ENCODE assay signal across 16 cellular contexts in the genomic region with DNA sequence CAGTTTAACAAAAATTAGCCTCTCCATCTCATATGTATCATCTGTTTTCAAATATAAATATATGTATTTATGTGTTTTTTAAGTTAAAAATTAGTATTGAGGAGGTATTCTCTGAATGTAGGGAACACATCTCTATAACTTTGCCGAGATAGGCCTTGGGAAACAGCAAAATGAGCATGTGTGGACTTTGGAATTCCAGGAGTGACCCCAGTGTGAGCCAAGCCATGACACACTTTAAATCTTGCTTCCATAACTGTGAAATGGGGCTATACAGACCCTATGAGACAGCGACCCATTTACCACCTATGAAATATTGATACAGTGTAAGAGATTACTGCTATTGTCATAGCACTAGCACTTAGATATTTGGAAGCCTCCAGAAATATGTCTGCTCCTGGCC. TPM values are rescaled to one million over a fixed set of nuclear protein-coding genes. Genes with fewer than 3 reads are reported as not detected.
A peak's percentile ranks its signal among the peaks of the same experiment; 100 is the strongest.
DNase-seq lines count a peak whose midpoint lies in the region; ATAC-seq and TF ChIP-seq lines count a peak whose summit lies in the region.
"Had no signal": no experiment of that assay in that cellular context is flagged by ENCODE, and none has a peak within 500 bp of the region (broad histone marks: within the 10 kb centered on the region; RNA-seq: fewer than 3 reads in every experiment).

No MANE protein-coding gene starts in this region.

- H3K14ac ChIP-seq in H9 (ENCODE audit: insufficient read depth, low read length) = no peak overlapping the region

- peak; percentile 34 for DNase-seq in GM23338 (ENCODE audit: low spot score)
- no peak for DNase-seq in endodermal cell
- DNase-seq in myocyte (ENCODE audit: low read depth) = peak; percentile 15
- DNase-seq in right cardiac atrium = no peak
- DNase-seq in H9 = no peak
- DNase-seq: Calu3; CD4-positive, alpha-beta T cell; DMS 273 treated with DMSO at 0.1 percent for 48 hours; IMR-90; KG1 had no signal

- intact Hi-C loops in right cardiac atrium (cut with DNase I) = no loop called here

- no peak overlapping the region for H2AK5ac ChIP-seq in H9 (ENCODE audit: insufficient read length, low read length)

- H3K27me3 ChIP-seq in GM23338 (ENCODE audit: insufficient read depth) = no peaks in the 10 kb centered on the region
- H3K27me3 ChIP-seq in endodermal cell (ENCODE audit: control insufficient read depth, insufficient read depth, low read length, poor library complexity, severe bottlenecking) = no peaks in the 10 kb centered on the region
- H3K27me3 ChIP-seq in right cardiac atrium (ENCODE audit: control insufficient read depth, insufficient read depth) = no peaks in the 10 kb centered on the region
- no peaks in the 10 kb centered on the region for H3K27me3 ChIP-seq in H9 (ENCODE audit: insufficient read depth, low read length)

- H4K8ac ChIP-seq in H9 (replicated peaks; ENCODE audit: insufficient read length, low read depth, low read length) = no peak overlapping the region

- peaks cover 12% of the 10 kb centered on the region for H3K4me1 Mint-ChIP-seq in GM23338
- H3K4me1 Mint-ChIP-seq in endodermal cell = peaks cover 5% of the 10 kb centered on the region
- peaks cover 14 to 16% of the 10 kb centered on the region in 2 experiments for H3K4me1 Mint-ChIP-seq in H9

- H3K4me3 ChIP-seq in GM23338 = no peak overlapping the region
- no peak overlapping the region for H3K4me3 ChIP-seq in endodermal cell (ENCODE audit: low read length)
- no peak overlapping the region for H3K4me3 ChIP-seq in right cardiac atrium (ENCODE audit: low read length)
- H3K4me3 ChIP-seq: BLaER1 treated with 17β-estradiol and CSF1 and Interleukin-3, amounts not matched to agents 10 nM and 100 nM had no signal

- no peak overlapping the region for H4K5ac ChIP-seq in H9 (ENCODE audit: insufficient read length, low read depth, low read length)

- H3K4me3 Mint-ChIP-seq in GM23338 (no peak overlapping the region), endodermal cell (no peak overlapping the region), H9 (no peak overlapping the region)
- H3K4me3 Mint-ChIP-seq: CD4-positive, alpha-beta T cell had no signal

- H2BK15ac ChIP-seq in H9 (ENCODE audit: low read depth, low read length) = no peak overlapping the region

- H3T11ph ChIP-seq in H9 (ENCODE audit: low read length) = no peak overlapping the region

- H3K9me3 ChIP-seq in endodermal cell (ENCODE audit: control insufficient read depth, low read length) = no peaks in the 10 kb centered on the region
- no peaks in the 10 kb centered on the region for H3K9me3 ChIP-seq in right cardiac atrium (ENCODE audit: control insufficient read depth, low read length)
- H3K9me3 ChIP-seq in H9 (ENCODE audit: control insufficient read depth, low read depth, low read length) = peaks cover 4% of the 10 kb centered on the region

- H3K23ac ChIP-seq in H9 (ENCODE audit: insufficient read length, low read depth, low read length) = no peak overlapping the region

- H3K79me2 ChIP-seq in GM23338 (replicated peaks; ENCODE audit: insufficient read depth) (no peaks in the 10 kb centered on the region), H9 (ENCODE audit: insufficient read depth, low read length) (no peaks in the 10 kb centered on the region)

- no peaks in the 10 kb centered on the region for H3K9me2 ChIP-seq in GM23338 (ENCODE audit: insufficient read depth)

- no peaks in the 10 kb centered on the region for H3K36me3 ChIP-seq in GM23338 (ENCODE audit: insufficient read depth)
- H3K36me3 ChIP-seq in endodermal cell (ENCODE audit: control insufficient read depth, insufficient read depth, low read length) = no peaks in the 10 kb centered on the region
- H3K36me3 ChIP-seq: BLaER1 treated with 17β-estradiol and CSF1 and Interleukin-3, amounts not matched to agents 10 nM and 100 nM had no signal

- no peak overlapping the region for H2BK5ac ChIP-seq in H9 (ENCODE audit: insufficient read length, low read length)

- TF ChIP-seq CTCF in GM23338 (conservative IDR thresholded peaks at IDR 0.05; ENCODE audit: low read depth in 2 of 2) = no peak
- TF ChIP-seq CTCF in endodermal cell (conservative IDR thresholded peaks at IDR 0.05) = no peak
- no peak for TF ChIP-seq CTCF in H9 (conservative IDR thresholded peaks at IDR 0.05)

- no peak overlapping the region for H2BK120ac ChIP-seq in H9 (ENCODE audit: low read depth, low read length, poor library complexity, severe bottlenecking)

- no peaks in the 10 kb centered on the region for H3K27me3 Mint-ChIP-seq in GM23338 (ENCODE audit: insufficient read depth, low read depth, poor library complexity)
- H3K27me3 Mint-ChIP-seq in endodermal cell (ENCODE audit: insufficient read depth) = no peaks in the 10 kb centered on the region
- no peaks in the 10 kb centered on the region for H3K27me3 Mint-ChIP-seq in H9 (ENCODE audit: low read depth)
- H3K27me3 Mint-ChIP-seq: CD4-positive, alpha-beta T cell had no signal

- no peak overlapping the region for H4K91ac ChIP-seq in H9 (ENCODE audit: insufficient read length, low read depth, low read length)

- H3K79me1 ChIP-seq in H9 (ENCODE audit: insufficient read depth, low read depth, low read length, poor library complexity, severe bottlenecking) = no peaks in the 10 kb centered on the region

- WGBS in endodermal cell (ENCODE audit: insufficient coverage in 1 of 2, insufficient read length in 1 of 2), 2 experiments = 86% methylated on average over 1 of the region's 2 CpGs; no CpG with 5 or more reads in 1 of the 2 experiments
- 87% methylated on average over 2 of the region's 2 CpGs for WGBS in right cardiac atrium
- WGBS in H9 (ENCODE audit: extremely low coverage, insufficient read length, low lambda C conversion rate) = no CpG with 5 or more reads among the region's 2 CpGs

- no peak overlapping the region for H3K27ac ChIP-seq in GM23338 (ENCODE audit: low read depth)
- no peak overlapping the region for H3K27ac ChIP-seq in endodermal cell (ENCODE audit: low read depth, low read length)
- no peak overlapping the region for H3K27ac ChIP-seq in right cardiac atrium (ENCODE audit: low read length)
- no peak overlapping the region for H3K27ac ChIP-seq in H9 (ENCODE audit: insufficient read length, low read depth, low read length)
- H3K27ac ChIP-seq: BLaER1 treated with 17β-estradiol and CSF1 and Interleukin-3, amounts not matched to agents 10 nM and 100 nM had no signal

- H3K4me2 ChIP-seq in GM23338 = no peak overlapping the region
- H3K4me2 ChIP-seq in H9 (ENCODE audit: insufficient read depth, insufficient read length, low read length) = no peak overlapping the region
- H3K4me2 ChIP-seq: BLaER1 treated with 17β-estradiol and CSF1 and Interleukin-3, amounts not matched to agents 10 nM and 100 nM had no signal

- no peaks in the 10 kb centered on the region for H3F3A ChIP-seq in GM23338 (replicated peaks; ENCODE audit: low read depth)

- no peak overlapping the region for H3K4ac ChIP-seq in H9 (ENCODE audit: low read depth, low read length)

- H3K27ac Mint-ChIP-seq in GM23338 = no peak overlapping the region
- peak overlapping the region; percentile 53 for H3K27ac Mint-ChIP-seq in endodermal cell
- no peak overlapping the region for H3K27ac Mint-ChIP-seq in H9
- H3K27ac Mint-ChIP-seq: CD4-positive, alpha-beta T cell had no signal

- H2BK20ac ChIP-seq in H9 (ENCODE audit: low read depth, low read length, poor library complexity, severe bottlenecking) = no peak overlapping the region

- H2AFZ ChIP-seq in GM23338 = no peak overlapping the region
- H2AFZ ChIP-seq in H9 (ENCODE audit: low read length) = no peak overlapping the region

- H2BK12ac ChIP-seq in H9 (ENCODE audit: insufficient read length, low read depth, low read length) = no peak overlapping the region

- H3K18ac ChIP-seq in H9 (ENCODE audit: insufficient read length, low read depth, low read length) = no peak overlapping the region

- 0 out of 3 replicates have a peak, but pooled peaks have one; percentile 25 for ATAC-seq in GM23338
- no peak for ATAC-seq in GM18861 (IDR thresholded peaks at IDR 0.05; ENCODE audit: unreplicated experiment)
- no peak for ATAC-seq in right cardiac atrium
- ATAC-seq: HCT116 had no signal

- H3K23me2 ChIP-seq in H9 (ENCODE audit: insufficient read length, low read depth, low read length, poor library complexity, severe bottlenecking) = no peaks in the 10 kb centered on the region

- H4K20me1 ChIP-seq in GM23338 (replicated peaks; ENCODE audit: insufficient read depth) (no peaks in the 10 kb centered on the region), H9 (ENCODE audit: control insufficient read depth, insufficient read depth, insufficient read length) (no peaks in the 10 kb centered on the region)
- H4K20me1 ChIP-seq: BLaER1 treated with 17β-estradiol and CSF1 and Interleukin-3, amounts not matched to agents 10 nM and 100 nM had no signal

- H3K9ac ChIP-seq in endodermal cell (ENCODE audit: extremely low read depth, low read length, poor library complexity, severe bottlenecking) (no peak overlapping the region), H9 (ENCODE audit: extremely low read depth, insufficient read length, low read length) (no peak overlapping the region)
- H3K9ac ChIP-seq: BLaER1 treated with 17β-estradiol and CSF1 and Interleukin-3, amounts not matched to agents 10 nM and 100 nM had no signal

- H3K36me3 Mint-ChIP-seq in GM23338 (ENCODE audit: low read depth) (no peaks in the 10 kb centered on the region), endodermal cell (ENCODE audit: low read depth) (no peaks in the 10 kb centered on the region), H9 (ENCODE audit: insufficient read depth in 1 of 3, low read depth in 3 of 3) (peaks cover 0 to 5% (median 0%) of the 10 kb centered on the region in 3 experiments; a peak in 1 of 7 replicates)

- no peak overlapping the region for H3K56ac ChIP-seq in H9 (ENCODE audit: insufficient read length, low read depth, low read length)

- no peaks in the 10 kb centered on the region for H3K9me3 Mint-ChIP-seq in GM23338
- H3K9me3 Mint-ChIP-seq in endodermal cell = peaks cover 6% of the 10 kb centered on the region
- peaks cover 52 to 54% of the 10 kb centered on the region in 2 experiments for H3K9me3 Mint-ChIP-seq in H9
- H3K9me3 Mint-ChIP-seq: CD4-positive, alpha-beta T cell had no signal

- peaks cover 10% of the 10 kb centered on the region; the same call in 1 of the 2 replicates for H3K4me1 ChIP-seq in GM23338 (ENCODE audit: insufficient read depth)
- no peaks in the 10 kb centered on the region for H3K4me1 ChIP-seq in endodermal cell (ENCODE audit: control insufficient read depth, insufficient read depth, low read length)
- H3K4me1 ChIP-seq in right cardiac atrium (ENCODE audit: control insufficient read depth, insufficient read depth, low read length) = no peaks in the 10 kb centered on the region
- H3K4me1 ChIP-seq in H9 (ENCODE audit: insufficient read depth, low read length) = peaks cover 13% of the 10 kb centered on the region; the same call in 1 of the 2 replicates
- H3K4me1 ChIP-seq: BLaER1 treated with 17β-estradiol and CSF1 and Interleukin-3, amounts not matched to agents 10 nM and 100 nM had no signal

RNA-seq across cellular contexts. Expression of a gene that starts 58.8 kb away (rescaled TPM):
- 0.80 and 2.4 TPM in 2 replicates for total RNA-seq in GM23338 (2014; rRNA removed; shearing (Covaris generic))
- polyA plus RNA-seq in GM23338 (2016; fragmentation: Nextera tagmentation; extraction: Ambion mirVana) (0.19 and 0.28 TPM in 2 replicates), right cardiac atrium (0.41 TPM)
- total RNA-seq in endodermal cell (under 1 TPM; 0.09 to 0.81 TPM), myocyte (0.56 and 0.68 TPM in 2 replicates), right cardiac atrium (1 to 10 TPM in 2 of 4 donors, under 1 TPM in 2; 0.33 to 2.1 (median 0.89) TPM), H9 (2021) (0.18 and 0.24 TPM in 2 replicates)
- polyA plus RNA-seq in endodermal cell (2013, experiment 1 of 2) = 0.21 TPM
- polyA plus RNA-seq in endodermal cell (2013, experiment 2 of 2) = 0.17 TPM
- polyA plus RNA-seq in myocyte (2012) = 0.48 TPM
- total RNA-seq: A673; Calu3; CD4-positive, alpha-beta T cell; Daoy; G401 had no signal

Comparison
In these comparisons a context has a peak if more than half of its experiments do, and no peak if none do; other contexts are left out.
1. DNase-seq: peak in GM23338 (single experiment) and myocyte (single experiment); none in endodermal cell (single experiment), right cardiac atrium (0 of 3) and H9 (single experiment).